In genomic region chr17:78173025-78173715, GRCh38 we compare ENCODE assay signal across 9 cellular contexts. TPM values are rescaled to one million over a fixed set of nuclear protein-coding genes. Genes with fewer than 3 reads are reported as not detected.
DNase-seq lines count a peak whose midpoint lies in the region; ATAC-seq, FAIRE-seq and TF ChIP-seq lines count a peak whose summit lies in the region.
"Had no signal": no experiment of that assay in that cellular context is flagged by ENCODE, and none has a peak within 500 bp of the region (broad histone marks: within the 10 kb centered on the region; RNA-seq: fewer than 3 reads in every experiment).

No MANE protein-coding gene starts in this region.

- H3K36me3 Mint-ChIP-seq in osteocyte (ENCODE audit: unreplicated experiment) = peaks cover 3% of the 10 kb centered on the region

- peak overlapping the region; percentile 95 for H3K27ac ChIP-seq in cingulate gyrus (ENCODE audit: low read depth, low read length)

- TF ChIP-seq CTCF in osteocyte (IDR thresholded peaks at IDR 0.05) (no peak), D721Med (IDR thresholded peaks at IDR 0.05; ENCODE audit: insufficient read depth, missing control alignments) (no peak)

- ATAC-seq in HG03439 (IDR thresholded peaks at IDR 0.05; ENCODE audit: unreplicated experiment) = peak; percentile 33

- H3K27me3 Mint-ChIP-seq in osteocyte (ENCODE audit: unreplicated experiment) = no peaks in the 10 kb centered on the region

- FAIRE-seq in GM12892 (lab: Jason Lieb, UNC) = peak; percentile 85
- no peak for FAIRE-seq in D721Med (lab: Jason Lieb, UNC)

- H3K4me3 Mint-ChIP-seq in osteocyte (ENCODE audit: unreplicated experiment) = no peak overlapping the region

- H3K27ac Mint-ChIP-seq in osteocyte (ENCODE audit: unreplicated experiment) = peak overlapping the region; percentile 71

- H3K9me3 Mint-ChIP-seq in osteocyte (ENCODE audit: unreplicated experiment) = no peaks in the 10 kb centered on the region

- peak; percentile 52 for TF ChIP-seq POLR2A in GM12892 (IDR thresholded peaks at IDR 0.05; ENCODE audit: low read depth, low read length)

- H3K4me1 Mint-ChIP-seq in osteocyte (ENCODE audit: unreplicated experiment) = peaks cover 31% of the 10 kb centered on the region

- DNase-seq in GM12892 (ENCODE audit: insufficient read length) (peak; percentile 62), osteocyte (ENCODE audit: extremely low spot score, unreplicated experiment) (no peak), hypothalamus (lab: John Stamatoyannopoulos, UW) (no peak), NOMO-1 treated with dmso at 0.1 percent for 144 hours (lab: John Stamatoyannopoulos, UW; ENCODE audit: unreplicated experiment) (no peak), D721Med (ENCODE audit: insufficient read length, low spot score) (no peak), SW 1271 (lab: John Stamatoyannopoulos, UW) (no peak)

RNA-seq across cellular contexts. Expression of gene SYNGR2, which starts 4.8 kb away (rescaled TPM):
- 166 TPM for polyA plus RNA-seq in GM12892 (2012; ENCODE audit: missing spikeins)
- 43.2 and 48.6 TPM in 2 replicates for total RNA-seq in osteocyte

RNA-seq across cellular contexts. Expression of gene TK1, which starts 13.7 kb away (rescaled TPM):
- polyA plus RNA-seq in GM12892 (2012; ENCODE audit: missing spikeins) = 49.8 TPM
- total RNA-seq in osteocyte = 16.0 and 16.2 TPM in 2 replicates

RNA-seq across cellular contexts. Expression of gene AFMID, which starts 14.0 kb away (rescaled TPM):
- polyA plus RNA-seq in GM12892 (2012; ENCODE audit: missing spikeins) = 72.8 TPM
- 33.7 and 35.1 TPM in 2 replicates for total RNA-seq in osteocyte

RNA-seq across cellular contexts. Expression of gene C17orf99, which starts 27.0 kb away (rescaled TPM):
- 4.3 TPM for polyA plus RNA-seq in GM12892 (2012; ENCODE audit: missing spikeins)
- total RNA-seq in osteocyte = not detected in 2 replicates
- total RNA-seq: T-helper 2 cell treated with Interferon-gamma antibody and Interleukin-4, amounts not matched to agents 100 ng/mL and 5 ng/mL, for 36 hours had no signal

RNA-seq across cellular contexts. Expression of gene BIRC5, which starts 40.9 kb away (rescaled TPM):
- 22.0 TPM for polyA plus RNA-seq in GM12892 (2012; ENCODE audit: missing spikeins)
- total RNA-seq in osteocyte = 11.9 and 12.3 TPM in 2 replicates
